ENCODE assay signal across 16 cellular contexts in the genomic region with DNA sequence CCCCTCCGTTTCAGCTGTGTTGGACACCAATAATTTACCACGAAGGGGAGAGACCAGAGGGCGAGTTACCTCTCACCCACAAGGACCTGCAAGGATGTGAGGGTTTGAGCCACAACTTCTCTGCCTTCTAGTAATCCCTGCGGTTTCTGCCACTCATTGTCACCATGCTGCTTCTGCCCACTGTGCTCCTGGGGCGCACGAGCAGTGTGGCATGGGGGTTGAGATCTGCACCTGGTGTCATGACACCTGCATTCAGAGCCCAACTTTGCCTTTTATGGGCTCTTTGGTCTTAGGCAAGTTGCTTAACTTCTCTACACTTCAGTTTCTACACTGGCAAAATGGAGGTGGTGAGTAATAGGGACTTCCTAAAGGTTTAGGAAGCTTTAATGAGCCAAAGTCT.
DNase-seq lines count a peak whose midpoint lies in the region; TF ChIP-seq lines count a peak whose summit lies in the region.
"Had no signal": no experiment of that assay in that cellular context is flagged by ENCODE, and none has a peak within 500 bp of the region (broad histone marks: within the 10 kb centered on the region; RNA-seq: fewer than 3 reads in every experiment).

No MANE protein-coding gene starts in this region.

- no peaks in the 10 kb centered on the region for H3K79me2 ChIP-seq in MM.1S (ENCODE audit: low read length)

- H4K20me1 ChIP-seq in MM.1S (ENCODE audit: insufficient read depth, low read length): no peaks in the 10 kb centered on the region

- H3K9me2 ChIP-seq in MM.1S (replicated peaks; ENCODE audit: insufficient read depth, low read length): no peaks in the 10 kb centered on the region

- 0 out of 2 replicates have a peak, but pooled peaks cover 9% of the 10 kb centered on the region for H3K4me1 ChIP-seq in MM.1S (ENCODE audit: low read length)
- H3K4me1 ChIP-seq in right atrium auricular region: no peaks in the 10 kb centered on the region

- no peaks in the 10 kb centered on the region for H3K27me3 ChIP-seq in MM.1S (replicated peaks; ENCODE audit: insufficient read depth, low read length)
- H3K27me3 ChIP-seq in right atrium auricular region: no peaks in the 10 kb centered on the region

- H3K4me3 ChIP-seq in MM.1S (ENCODE audit: low read length): no peak overlapping the region
- H3K4me3 ChIP-seq in right atrium auricular region: no peak overlapping the region
- H3K4me3 ChIP-seq: GM23338, HAP-1 had no signal

- no peaks in the 10 kb centered on the region for H3K9me3 ChIP-seq in MM.1S (replicated peaks; ENCODE audit: insufficient read depth, low read length)
- no peaks in the 10 kb centered on the region for H3K9me3 ChIP-seq in right atrium auricular region
- H3K9me3 ChIP-seq: HAP-1 had no signal

- no peak overlapping the region for H3K9ac ChIP-seq in MM.1S (ENCODE audit: low read length)

- H3F3A ChIP-seq in MM.1S (ENCODE audit: insufficient read depth, low read length): no peaks in the 10 kb centered on the region

- H3K36me3 ChIP-seq in MM.1S (replicated peaks; ENCODE audit: insufficient read depth, low read length): no peaks in the 10 kb centered on the region
- H3K36me3 ChIP-seq in right atrium auricular region: no peaks in the 10 kb centered on the region
- H3K36me3 ChIP-seq: HAP-1 had no signal

- no peak overlapping the region for H3K4me2 ChIP-seq in MM.1S (ENCODE audit: low read depth, low read length)
- H3K4me2 ChIP-seq: GM23338 had no signal

- peak; percentile 43 for DNase-seq in MM.1S
- peak; percentile 5 for DNase-seq in RPMI8226
- DNase-seq in renal cortical epithelial cell (ENCODE audit: low read depth): peak; percentile 7
- DNase-seq in dedifferentiated amniotic fluid mesenchymal stem cell (ENCODE audit: extremely low spot score): no peak
- DNase-seq in right atrium auricular region (ENCODE audit: low spot score): no peak
- no peak for DNase-seq in activated effector memory CD4-positive, alpha-beta T cell treated with Interleukin-2 at 50 U/mL for 16 hours
- DNase-seq: C1 segment of cervical spinal cord; Calu3; CD4-positive, alpha-beta memory T cell; COR-L47; DMS53; DMS79 treated with DMSO at 0.1 percent for 48 hours; GF-D8; HFFc6 had no signal

- no peak overlapping the region for H3K27ac ChIP-seq in MM.1S (ENCODE audit: low read length)
- no peak overlapping the region for H3K27ac ChIP-seq in right atrium auricular region

- H2AFZ ChIP-seq in MM.1S (ENCODE audit: low read length): no peak overlapping the region
- H2AFZ ChIP-seq: GM23338 had no signal

- no peak for TF ChIP-seq CTCF in MM.1S (IDR thresholded peaks at IDR 0.05; ENCODE audit: low read length)
- TF ChIP-seq CTCF in right atrium auricular region (IDR thresholded peaks at IDR 0.05): no peak

Comparison
In these comparisons a context has a peak if more than half of its experiments do, and no peak if none do; other contexts are left out.
1. DNase-seq: peak in MM.1S (single experiment), RPMI8226 (single experiment) and renal cortical epithelial cell (single experiment); none in dedifferentiated amniotic fluid mesenchymal stem cell (single experiment), right atrium auricular region (single experiment) and activated effector memory CD4-positive, alpha-beta T cell treated with Interleukin-2 at 50 U/mL for 16 hours (single experiment).